1 cellular context compared by ENCODE assay signal in the genomic region with DNA sequence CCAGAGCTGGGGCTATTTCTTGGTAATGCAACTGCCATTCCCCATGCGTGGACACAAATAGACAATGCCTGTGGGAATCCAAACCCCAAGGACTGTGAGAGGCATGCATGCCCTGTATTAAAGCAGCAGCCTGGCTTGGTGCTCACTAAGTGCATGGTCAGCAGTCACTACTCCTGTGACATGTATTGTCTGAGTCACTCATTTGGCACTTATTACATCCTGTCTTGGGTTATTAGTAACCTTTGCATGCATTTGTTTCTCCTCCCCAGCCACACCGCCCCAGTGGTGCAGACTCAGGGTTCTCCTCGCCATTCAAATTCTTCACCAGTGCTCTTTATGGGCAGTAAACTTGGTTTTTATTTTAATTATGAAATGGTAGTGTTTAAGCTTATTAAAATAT.
TF ChIP-seq lines count a peak whose summit lies in the region.

No MANE protein-coding gene starts in this region.

TF ChIP-seq in Ishikawa, 13 proteins besides CTCF, POLR2A, EP300 and RAD21 (continued from another document):
- TF ChIP-seq ZBTB7A (IDR thresholded peaks at IDR 0.05; ENCODE audit: low read depth) (no peak), TCF12 (IDR thresholded peaks at IDR 0.05; ENCODE audit: low read depth) (peak; percentile 56), CREB1 (IDR thresholded peaks at IDR 0.05; ENCODE audit: low read depth) (no peak), TEAD4 (IDR thresholded peaks at IDR 0.05) (0 out of 2 replicates have a peak, but pooled peaks have one; percentile 10), EGR1 (IDR thresholded peaks at IDR 0.05) (no peak), MAX (IDR thresholded peaks at IDR 0.05) (peak; percentile 44; the same call in 1 of the 2 replicates)
- TF ChIP-seq, protein P1, sequence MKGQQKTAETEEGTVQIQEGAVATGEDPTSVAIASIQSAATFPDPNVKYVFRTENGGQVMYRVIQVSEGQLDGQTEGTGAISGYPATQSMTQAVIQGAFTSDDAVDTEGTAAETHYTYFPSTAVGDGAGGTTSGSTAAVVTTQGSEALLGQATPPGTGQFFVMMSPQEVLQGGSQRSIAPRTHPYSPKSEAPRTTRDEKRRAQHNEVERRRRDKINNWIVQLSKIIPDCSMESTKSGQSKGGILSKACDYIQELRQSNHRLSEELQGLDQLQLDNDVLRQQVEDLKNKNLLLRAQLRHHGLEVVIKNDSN (IDR thresholded peaks at IDR 0.05): no peak
